ENCODE assay signal across 9 cellular contexts in the genomic region with DNA sequence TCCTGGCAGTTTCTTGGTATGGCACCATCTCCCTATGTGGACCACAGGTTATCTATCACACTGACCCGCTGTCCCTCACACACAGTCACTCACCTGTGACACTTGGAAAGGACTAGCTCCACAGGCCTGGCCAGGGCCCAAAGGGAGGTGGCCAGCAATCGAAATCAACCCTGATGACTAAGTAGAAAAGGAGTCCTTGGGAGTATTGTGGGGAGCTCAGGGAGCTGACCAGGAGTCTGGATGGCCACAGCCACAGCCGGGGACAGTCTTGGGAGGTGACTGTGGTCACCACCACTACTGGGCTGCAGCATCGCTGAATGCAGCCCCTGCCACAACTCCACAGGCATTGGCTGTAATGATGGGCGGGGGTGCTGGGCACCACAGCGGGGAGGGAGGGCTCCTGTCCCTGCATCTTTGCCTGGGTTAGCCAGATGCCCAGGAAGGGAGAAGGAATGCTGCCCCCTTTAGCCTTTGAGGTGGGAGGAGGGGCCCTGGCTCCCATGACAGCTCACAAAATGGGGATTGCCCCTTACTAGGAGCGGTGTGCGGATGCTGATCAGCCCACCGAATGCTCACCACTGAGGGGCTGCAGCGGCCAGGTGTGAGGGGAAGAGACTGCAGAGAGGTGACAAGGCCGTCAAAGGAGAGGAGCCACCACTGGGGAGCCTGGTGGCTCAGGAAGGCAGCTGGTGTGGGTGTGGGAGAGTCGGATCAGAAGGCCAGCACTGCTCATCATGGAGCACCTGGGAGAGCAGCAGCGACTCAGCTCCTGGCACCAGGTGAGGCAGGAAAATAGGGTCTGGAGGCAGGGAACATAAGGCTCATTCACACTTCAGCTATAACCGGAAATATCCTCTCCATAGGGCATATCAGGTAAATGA.
A peak's percentile ranks its signal among the peaks of the same experiment; 100 is the strongest.
DNase-seq lines count a peak whose midpoint lies in the region; ATAC-seq and TF ChIP-seq lines count a peak whose summit lies in the region.
"Had no signal": no experiment of that assay in that cellular context is flagged by ENCODE, and none has a peak within 500 bp of the region (broad histone marks: within the 10 kb centered on the region; RNA-seq: fewer than 3 reads in every experiment).

No MANE protein-coding gene starts in this region.

- H3K9me3 ChIP-seq in mammary epithelial cell (replicated peaks; ENCODE audit: insufficient read depth, low read length), result no peaks in the 10 kb centered on the region
- H3K9me3 ChIP-seq in testis, result no peaks in the 10 kb centered on the region
- H3K9me3 ChIP-seq: psoas muscle had no signal

- H2AFZ ChIP-seq in mammary epithelial cell (ENCODE audit: low read depth, low read length), result peak overlapping the region; percentile 84

- TF ChIP-seq POLR2A in testis (IDR thresholded peaks at IDR 0.05), result no peak

- H3K27me3 Mint-ChIP-seq in nephron progenitor cell (ENCODE audit: low read depth, poor library complexity), result peaks cover 7% of the 10 kb centered on the region

- peak overlapping the region; percentile 47 for H3K4me2 ChIP-seq in mammary epithelial cell (ENCODE audit: insufficient read depth, low read depth, low read length)

- H3K9me3 Mint-ChIP-seq in nephron progenitor cell, result no peaks in the 10 kb centered on the region

- dilution Hi-C loops in mammary epithelial cell (cut with HindIII; ENCODE audit: low sequenced_read_pairs), result no loop called here

- DNase-seq in COLO668 (lab: John Stamatoyannopoulos, UW; ENCODE audit: unreplicated experiment) (peak; percentile 56), HK-2 (ENCODE audit: unreplicated experiment) (peak; percentile 55), mammary epithelial cell (peak; percentile 74), nephron progenitor cell (no peak), testis (no peak), pons (ENCODE audit: low spot score) (no peak)
- no peak for DNase-seq in stimulated activated CD8-positive, alpha-beta memory T cell treated with anti-CD3 and anti-CD28 coated beads, Interleukin-4, amount 100 ng/mL, for 48 hours
- DNase-seq: psoas muscle had no signal

- H3K4me1 ChIP-seq in mammary epithelial cell (ENCODE audit: insufficient read depth, low read length) (peaks cover 49% of the 10 kb centered on the region), testis (peaks cover 18% of the 10 kb centered on the region)
- H3K4me1 ChIP-seq: psoas muscle had no signal

- no peaks in the 10 kb centered on the region for H3K79me2 ChIP-seq in mammary epithelial cell (ENCODE audit: insufficient read depth, low read length)

- H3K27ac Mint-ChIP-seq in nephron progenitor cell, result peak overlapping the region; percentile 35

- CTCF ChIA-PET in mammary epithelial cell (lab: Charles Lee; ENCODE audit: low non-redundant PET), result interaction anchor here (0.6 to 1.3 kb wide), 5 partner anchors 59 to 241 kb away, joined by 3 to 10 read pairs (median 5); a partner anchor contains a TSS

- H3K4me3 ChIP-seq in mammary epithelial cell (replicated peaks in 1 of 3; ENCODE audit: insufficient read depth in 1 of 3, low read depth in 2 of 3, low read length in 3 of 3) (no peak overlapping the region), testis (no peak overlapping the region)

- 80% methylated on average over 11 of the region's 14 CpGs for WGBS in mammary epithelial cell (ENCODE audit: low coverage, missing lambda C conversion rate)
- 85% methylated on average over 12 to 14 of the region's 14 CpGs for WGBS in testis, 2 donors

- no peak for TF ChIP-seq CTCF in mammary epithelial cell (conservative IDR thresholded peaks at IDR 0.05 in 1 of 2, IDR thresholded peaks at IDR 0.05 in 1 of 2; ENCODE audit: extremely low read depth in 1 of 2, insufficient read depth in 1 of 2, low read depth in 1 of 2, low read length in 2 of 2)
- TF ChIP-seq CTCF in nephron progenitor cell (IDR thresholded peaks at IDR 0.05), result no peak
- no peak for TF ChIP-seq CTCF in testis (IDR thresholded peaks at IDR 0.05)

- no TSS peak for BruUV-seq in mammary epithelial cell (replicated peaks; lab: Mats Ljungman, UMichigan)

- H3K4me1 Mint-ChIP-seq in nephron progenitor cell, result peaks cover 59% of the 10 kb centered on the region

- intact Hi-C loops in mammary epithelial cell (cut with micrococcal nuclease) (loop anchor here (5.0 to 10.0 kb wide), 3 partner anchors 42 to 501 kb away; a partner anchor contains a TSS), testis (cut with DNase I; ENCODE audit: low total_unique reads) (loop anchor here (5.0 kb wide), 1 partner anchor 57 kb away; no protein-coding TSS in a partner anchor)

- no peaks in the 10 kb centered on the region for H3K36me3 Mint-ChIP-seq in nephron progenitor cell (ENCODE audit: low read depth)

- no peaks in the 10 kb centered on the region for H3K36me3 ChIP-seq in mammary epithelial cell (ENCODE audit: insufficient read depth, low read length)
- H3K36me3 ChIP-seq in testis (ENCODE audit: low read depth, missing control alignments), result no peaks in the 10 kb centered on the region

- in situ Hi-C loops in mammary epithelial cell (cut with MboI; ENCODE audit: low sequenced_read_pairs in 2 of 2), result loop anchor here in 1 of 2 donors (10.0 kb wide), 1 partner anchor 59 kb away; a partner anchor contains a TSS

- no peaks in the 10 kb centered on the region for H4K20me1 ChIP-seq in mammary epithelial cell (ENCODE audit: insufficient read depth, low read length)

- ATAC-seq in HG03108 (IDR thresholded peaks at IDR 0.05; ENCODE audit: unreplicated experiment), result no peak
- ATAC-seq: psoas muscle had no signal

- H3K27me3 ChIP-seq in mammary epithelial cell (ENCODE audit: insufficient read depth, low read length) (no peaks in the 10 kb centered on the region), testis (no peaks in the 10 kb centered on the region)

- peak overlapping the region; percentile 0 for H3K27ac ChIP-seq in mammary epithelial cell (ENCODE audit: insufficient read depth, low read depth, low read length)
- no peak overlapping the region for H3K27ac ChIP-seq in testis
- H3K27ac ChIP-seq: psoas muscle had no signal

- peak overlapping the region; percentile 89 for H3K4me3 Mint-ChIP-seq in nephron progenitor cell

- no peak overlapping the region for H3K9ac ChIP-seq in mammary epithelial cell (ENCODE audit: insufficient read depth, low read length)

Comparison
In these comparisons a context has a peak if more than half of its experiments do, and no peak if none do; other contexts are left out.
1. DNase-seq: peak in COLO668 (single experiment), HK-2 (single experiment) and mammary epithelial cell (single experiment); none in nephron progenitor cell (single experiment), testis (single experiment), stimulated activated CD8-positive, alpha-beta memory T cell treated with anti-CD3 and anti-CD28 coated beads, Interleukin-4, amount 100 ng/mL, for 48 hours (single experiment) and pons (single experiment).